17 cellular contexts compared by ENCODE assay signal in the genomic region with DNA sequence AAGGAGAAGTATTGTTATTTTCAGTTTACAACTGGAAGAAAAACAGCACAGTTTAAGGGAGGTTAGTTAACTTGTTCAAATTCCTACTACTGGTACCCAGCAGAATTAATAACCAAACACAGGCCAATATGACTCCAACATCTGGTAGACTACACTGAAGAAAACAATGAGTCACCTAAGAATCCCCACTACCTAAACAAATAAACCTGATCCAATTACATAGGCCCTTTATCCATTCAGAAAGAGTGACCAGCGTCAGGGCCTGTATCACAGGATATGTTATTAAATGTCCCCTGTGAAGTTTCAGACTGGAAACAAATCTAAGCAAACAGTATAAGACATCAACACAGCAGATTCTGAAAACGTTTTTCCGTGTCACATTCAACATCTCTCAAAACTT.
A peak's percentile ranks its signal among the peaks of the same experiment; 100 is the strongest.
DNase-seq lines count a peak whose midpoint lies in the region; ATAC-seq, FAIRE-seq and TF ChIP-seq lines count a peak whose summit lies in the region.
"Had no signal": no experiment of that assay in that cellular context is flagged by ENCODE, and none has a peak within 500 bp of the region (broad histone marks: within the 10 kb centered on the region; RNA-seq: fewer than 3 reads in every experiment).

No MANE protein-coding gene starts in this region.

- POLR2A ChIA-PET in A549 (lab: Yijun Ruan, JAX) = no interaction called here

- no peak for FAIRE-seq in A549 (lab: Jason Lieb, UNC)
- FAIRE-seq: endometrium, keratinocyte had no signal

- no peak for TF ChIP-seq POLR2A in A549 (IDR thresholded peaks at IDR 0.05; ENCODE audit: low read length)

- CTCF ChIA-PET in A549 (lab: Yijun Ruan, JAX) = no interaction called here

- no peak for ATAC-seq in A549

- TF ChIP-seq EP300 in A549 (IDR thresholded peaks at IDR 0.05) = no peak

- H3K4me3 ChIP-seq in A549 = no peak overlapping the region
- no peak overlapping the region for H3K4me3 ChIP-seq in fibroblast of lung (replicated peaks in 1 of 4; ENCODE audit: control extremely low read depth in 1 of 4, insufficient read depth in 1 of 4, low read depth in 3 of 4, low read length in 4 of 4)
- H3K4me3 ChIP-seq: spleen had no signal

- H3K9ac ChIP-seq in fibroblast of lung (ENCODE audit: insufficient read depth, low read length) = no peak overlapping the region

- H3K4me1 ChIP-seq in A549 (no peaks in the 10 kb centered on the region), fibroblast of lung (ENCODE audit: control insufficient read depth, extremely low read depth, insufficient read depth, low read length) (peaks cover 7% of the 10 kb centered on the region)
- H3K4me1 ChIP-seq: spleen had no signal

- H3K27ac ChIP-seq in A549 (no peak overlapping the region), fibroblast of lung (ENCODE audit: insufficient read depth, low read length) (no peak overlapping the region)
- H3K27ac ChIP-seq: spleen had no signal

- no peak for TF ChIP-seq RAD21 in A549 (conservative IDR thresholded peaks at IDR 0.05 in 1 of 2, IDR thresholded peaks at IDR 0.05 in 1 of 2)

- H3K79me2 ChIP-seq in fibroblast of lung (ENCODE audit: control insufficient read depth, insufficient read depth, low read length) = no peaks in the 10 kb centered on the region

- no peak overlapping the region for H3K4me2 ChIP-seq in A549
- H3K4me2 ChIP-seq in fibroblast of lung (ENCODE audit: extremely low read depth, insufficient read depth, low read length) = peak overlapping the region; percentile 9

- no peak overlapping the region for H2AFZ ChIP-seq in fibroblast of lung (ENCODE audit: low read length)

- H3K27me3 ChIP-seq in fibroblast of lung (ENCODE audit: control insufficient read depth, insufficient read depth, low read length) = no peaks in the 10 kb centered on the region
- H3K27me3 ChIP-seq: spleen had no signal

- no peaks in the 10 kb centered on the region for H3K36me3 ChIP-seq in fibroblast of lung (ENCODE audit: control insufficient read depth, insufficient read depth, low read length)
- H3K36me3 ChIP-seq: spleen had no signal

- no peaks in the 10 kb centered on the region for H4K20me1 ChIP-seq in fibroblast of lung (ENCODE audit: control insufficient read depth, extremely low read depth, insufficient read depth, low read length)

- WGBS in A549 (ENCODE audit: missing lambda C conversion rate) = 8% methylated on average over 3 of the region's 3 CpGs

- DNase-seq in A549 (ENCODE audit: low read depth in 1 of 2, low spot score in 1 of 2) = peak; percentile 0 to 20
- peak; percentile 50 for DNase-seq in ELR (ENCODE audit: low read depth)
- DNase-seq in NCI-H82 treated with DMSO at 0.1 percent for 48 hours (lab: John Stamatoyannopoulos, UW; ENCODE audit: unreplicated experiment) = peak; percentile 59
- peak; percentile 46 to 50 for DNase-seq in fibroblast of lung (ENCODE audit: low read depth in 2 of 2)
- DNase-seq in activated gamma-delta T cell (lab: John Stamatoyannopoulos, UW) = no peak
- no peak for DNase-seq in NK-92 treated with Interleukin-12 subunit alpha and Interleukin-12 subunit beta, amount 100 ng/mL, for 24 hours (lab: John Stamatoyannopoulos, UW)
- no peak for DNase-seq in activated CD4-positive, CD25-positive, alpha-beta regulatory T cell treated with anti-CD3 and anti-CD28 coated beads, Interleukin-2, amount 50 U/mL, for 72 hours
- DNase-seq in DMS79 treated with DMSO at 0.1 percent for 48 hours (lab: John Stamatoyannopoulos, UW) = no peak
- DNase-seq: activated B cell treated with CpG ODN at 0.5 μM for 24 hours; central memory CD4-positive, alpha-beta T cell; DMS79; glutamatergic neuron; NCI-H2081; nucleus accumbens; spleen had no signal

- TF ChIP-seq CTCF in A549 (IDR thresholded peaks at IDR 0.05) = no peak
- no peak for TF ChIP-seq CTCF in fibroblast of lung (conservative IDR thresholded peaks at IDR 0.05 in 1 of 2, IDR thresholded peaks at IDR 0.05 in 1 of 2; ENCODE audit: low read depth in 1 of 2, low read length in 2 of 2)

- H3K9me3 ChIP-seq in A549 (no peaks in the 10 kb centered on the region), fibroblast of lung (ENCODE audit: control insufficient read depth, insufficient read depth, low read depth, low read length) (no peaks in the 10 kb centered on the region)
- H3K9me3 ChIP-seq: spleen had no signal

TF ChIP-seq in A549, 52 proteins besides CTCF, POLR2A, EP300 and RAD21:
- TF ChIP-seq FOSL2 (IDR thresholded peaks at IDR 0.05) = no peak
- TF ChIP-seq FOSL2 (CRISPR knock-in tag; IDR thresholded peaks at IDR 0.05) = peak; percentile 27; the same call in 1 of the 2 replicates
- no peak for TF ChIP-seq RCOR1 (IDR thresholded peaks at IDR 0.05; ENCODE audit: low read depth, low read length)

Comparison
In these comparisons a context has a peak if more than half of its experiments do, and no peak if none do; other contexts are left out.
1. DNase-seq: peak in A549 (2 of 2), ELR (single experiment), NCI-H82 treated with DMSO at 0.1 percent for 48 hours (single experiment) and fibroblast of lung (2 of 2); none in activated gamma-delta T cell (single experiment), NK-92 treated with Interleukin-12 subunit alpha and Interleukin-12 subunit beta, amount 100 ng/mL, for 24 hours (single experiment), activated CD4-positive, CD25-positive, alpha-beta regulatory T cell treated with anti-CD3 and anti-CD28 coated beads, Interleukin-2, amount 50 U/mL, for 72 hours (single experiment) and DMS79 treated with DMSO at 0.1 percent for 48 hours (single experiment).